12 cellular contexts compared by ENCODE assay signal in the genomic region with DNA sequence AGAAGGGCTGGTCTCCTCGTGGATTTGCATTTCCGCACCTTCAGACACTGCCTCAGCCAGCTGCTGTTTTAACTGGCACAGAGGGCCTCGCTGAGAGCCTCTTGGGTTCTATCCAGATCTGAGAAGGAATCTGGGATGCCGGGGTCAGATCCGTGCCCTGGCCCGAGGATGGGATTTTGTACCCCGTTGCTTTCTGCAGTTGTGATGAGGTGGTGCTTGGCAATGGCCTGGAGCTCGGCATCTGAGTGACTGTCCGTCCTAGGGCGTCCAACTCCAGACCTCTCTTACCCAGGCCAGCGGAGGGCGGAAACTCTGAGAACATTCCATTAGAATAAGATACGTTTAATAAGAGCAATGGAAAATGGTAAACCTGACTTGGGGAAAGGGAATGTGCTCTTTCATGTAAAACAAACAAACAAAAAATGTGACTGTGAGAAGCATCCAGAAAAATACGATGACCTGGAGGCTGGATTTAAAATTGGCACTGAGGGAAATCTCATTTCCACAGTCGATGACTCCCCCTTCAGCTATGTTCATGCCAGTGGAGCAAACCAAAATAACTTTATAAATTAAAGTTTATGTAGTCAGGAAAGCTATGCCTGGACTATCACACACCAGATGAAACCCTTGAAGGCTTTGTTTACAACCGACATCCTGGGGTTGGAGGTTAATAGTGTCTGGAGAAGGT. TPM values are rescaled to one million over a fixed set of nuclear protein-coding genes. Genes with fewer than 3 reads are reported as not detected.
A peak's percentile ranks its signal among the peaks of the same experiment; 100 is the strongest.
DNase-seq lines count a peak whose midpoint lies in the region; ATAC-seq and TF ChIP-seq lines count a peak whose summit lies in the region.
"Had no signal": no experiment of that assay in that cellular context is flagged by ENCODE, and none has a peak within 500 bp of the region (broad histone marks: within the 10 kb centered on the region; RNA-seq: fewer than 3 reads in every experiment).

No MANE protein-coding gene starts in this region.

- peak overlapping the region; percentile 57 to 89 (median 72) for H3K27ac ChIP-seq in esophagus muscularis mucosa (replicated peaks in 1 of 4)
- no peak overlapping the region for H3K27ac ChIP-seq in body of pancreas
- H3K27ac ChIP-seq: C4-2B, KMS-11, PC-9 had no signal

- no peak for TF ChIP-seq EP300 in esophagus muscularis mucosa (IDR thresholded peaks at IDR 0.05)

- no peak overlapping the region for H3K4me3 ChIP-seq in esophagus muscularis mucosa
- no peak overlapping the region for H3K4me3 ChIP-seq in body of pancreas
- H3K4me3 ChIP-seq: PC-9 had no signal

- no peaks in the 10 kb centered on the region for H3K9me3 Mint-ChIP-seq in nephron progenitor cell
- H3K9me3 Mint-ChIP-seq: natural killer cell had no signal

- ATAC-seq in HG02571 (IDR thresholded peaks at IDR 0.05; ENCODE audit: unreplicated experiment), result no peak
- ATAC-seq in HG02840 (IDR thresholded peaks at IDR 0.05; ENCODE audit: low FRiP score, unreplicated experiment), result no peak
- no peak for ATAC-seq in HG03039 (IDR thresholded peaks at IDR 0.05; ENCODE audit: unreplicated experiment)
- no peak for ATAC-seq in body of pancreas
- ATAC-seq: natural killer cell had no signal

- H3K27me3 Mint-ChIP-seq in nephron progenitor cell (ENCODE audit: low read depth, poor library complexity), result no peaks in the 10 kb centered on the region

- H3K36me3 ChIP-seq in esophagus muscularis mucosa (no peaks in the 10 kb centered on the region), body of pancreas (replicated peaks in 1 of 2; ENCODE audit: insufficient read depth in 1 of 2, low read depth in 2 of 2) (no peaks in the 10 kb centered on the region)

- TF ChIP-seq CTCF in esophagus muscularis mucosa (IDR thresholded peaks at IDR 0.05), result peak in 2 of 3 experiments; percentile 10 to 20
- TF ChIP-seq CTCF in nephron progenitor cell (IDR thresholded peaks at IDR 0.05), result no peak
- TF ChIP-seq CTCF in body of pancreas (IDR thresholded peaks at IDR 0.05), result no peak

- H3K4me3 Mint-ChIP-seq in nephron progenitor cell, result no peak overlapping the region
- H3K4me3 Mint-ChIP-seq: natural killer cell had no signal

- H3K27me3 ChIP-seq in esophagus muscularis mucosa, result no peaks in the 10 kb centered on the region
- H3K27me3 ChIP-seq in body of pancreas, result no peaks in the 10 kb centered on the region

- H3K4me1 ChIP-seq in esophagus muscularis mucosa (peaks cover 35 to 67% (median 61%) of the 10 kb centered on the region in 4 donors), body of pancreas (peaks cover 6% of the 10 kb centered on the region)

- TF ChIP-seq POLR2A in esophagus muscularis mucosa (IDR thresholded peaks at IDR 0.05; ENCODE audit: low read depth) (no peak), body of pancreas (IDR thresholded peaks at IDR 0.05) (no peak)

- DNase-seq in A172 (ENCODE audit: low spot score), result peak; percentile 67
- peak; percentile 68 for DNase-seq in NCI-H510A (lab: John Stamatoyannopoulos, UW)
- DNase-seq in esophagus muscularis mucosa (ENCODE audit: extremely low spot score), result no peak
- DNase-seq in nephron progenitor cell, result no peak
- no peak for DNase-seq in body of pancreas
- DNase-seq: natural killer cell, PC-9 had no signal

- H3K36me3 Mint-ChIP-seq in nephron progenitor cell (ENCODE audit: low read depth), result peaks cover 4% of the 10 kb centered on the region
- H3K36me3 Mint-ChIP-seq: natural killer cell had no signal

- WGBS in esophagus muscularis mucosa, result 50% methylated on average over 15 of the region's 16 CpGs
- 74 to 80% methylated on average over 16 of the region's 16 CpGs for WGBS in body of pancreas, 2 donors

- H3K9me3 ChIP-seq in esophagus muscularis mucosa (no peaks in the 10 kb centered on the region), body of pancreas (no peaks in the 10 kb centered on the region)

- intact Hi-C loops in esophagus muscularis mucosa (cut with DNase I) (no loop called here), body of pancreas (cut with DNase I) (no loop called here)

- H3K27ac Mint-ChIP-seq in nephron progenitor cell, result peak overlapping the region; percentile 93
- H3K27ac Mint-ChIP-seq: natural killer cell had no signal

- peaks cover 80% of the 10 kb centered on the region for H3K4me1 Mint-ChIP-seq in nephron progenitor cell

RNA-seq across cellular contexts. Expression of gene GRK5, which starts 39.6 kb away (rescaled TPM):
- total RNA-seq in A172 (2014; rRNA removed; shearing (Covaris generic)), result 12.2 and 13.0 TPM in 2 replicates
- 10 to 100 TPM; 39.6 to 64.4 (median 50.7) TPM for total RNA-seq in esophagus muscularis mucosa
- total RNA-seq in body of pancreas, result 1 to 10 TPM; 3.4 to 4.9 TPM

Comparison
In these comparisons a context has a peak if more than half of its experiments do, and no peak if none do; other contexts are left out.
1. DNase-seq: peak in A172 (single experiment) and NCI-H510A (single experiment); none in esophagus muscularis mucosa (single experiment), nephron progenitor cell (single experiment) and body of pancreas (0 of 4).
2. H3K27ac ChIP-seq: peak in esophagus muscularis mucosa (4 of 4); none in body of pancreas (0 of 4).
3. CTCF ChIP-seq: peak in esophagus muscularis mucosa (2 of 3); none in nephron progenitor cell (single experiment) and body of pancreas (0 of 7).